In the genomic region with DNA sequence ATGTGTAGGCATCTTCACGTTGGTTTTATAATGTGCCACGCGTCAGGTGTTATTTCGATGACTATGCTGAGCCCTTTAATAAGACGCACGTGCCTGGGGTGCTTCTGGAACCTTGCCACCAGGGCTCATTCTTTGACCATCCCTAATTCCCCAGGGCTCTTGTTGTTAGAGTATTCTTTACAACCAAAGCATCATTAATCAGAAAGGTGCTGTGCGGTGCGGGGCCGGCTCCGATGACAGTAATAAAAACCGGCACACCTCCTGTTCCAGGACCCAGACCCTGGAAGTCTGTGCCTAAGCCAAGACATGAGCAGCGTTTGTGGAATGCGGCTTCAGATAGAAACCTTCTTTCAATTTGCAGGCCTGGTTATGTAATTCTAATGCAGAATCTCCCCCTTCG, we compare ENCODE assay signal across 12 cellular contexts. TPM values are rescaled to one million over a fixed set of nuclear protein-coding genes. Genes with fewer than 3 reads are reported as not detected.
DNase-seq lines count a peak whose midpoint lies in the region; ATAC-seq and TF ChIP-seq lines count a peak whose summit lies in the region.
"Had no signal": no experiment of that assay in that cellular context is flagged by ENCODE, and none has a peak within 500 bp of the region (broad histone marks: within the 10 kb centered on the region; RNA-seq: fewer than 3 reads in every experiment).

No MANE protein-coding gene starts in this region.

- H3K27me3 ChIP-seq in SK-N-SH (ENCODE audit: insufficient read depth), result no peaks in the 10 kb centered on the region
- no peaks in the 10 kb centered on the region for H3K27me3 ChIP-seq in mammary epithelial cell (ENCODE audit: insufficient read depth, low read length)

- CTCF ChIA-PET in SK-N-SH (lab: Yijun Ruan, JAX), result no interaction called here
- CTCF ChIA-PET in mammary epithelial cell (lab: Charles Lee; ENCODE audit: low non-redundant PET), result no interaction called here

- H3K4me1 ChIP-seq in SK-N-SH (ENCODE audit: control insufficient read depth in 1 of 2, insufficient read depth in 2 of 2, low read depth in 1 of 2, low read length in 1 of 2), result peaks cover 0 to 4% of the 10 kb centered on the region in 2 experiments; a peak in 1 of 4 replicates
- H3K4me1 ChIP-seq in mammary epithelial cell (ENCODE audit: insufficient read depth, low read length), result peaks cover 7% of the 10 kb centered on the region

- TF ChIP-seq CTCF in SK-N-SH (IDR thresholded peaks at IDR 0.05) (no peak), mammary epithelial cell (conservative IDR thresholded peaks at IDR 0.05 in 1 of 2, IDR thresholded peaks at IDR 0.05 in 1 of 2; ENCODE audit: extremely low read depth in 1 of 2, insufficient read depth in 1 of 2, low read depth in 1 of 2, low read length in 2 of 2) (no peak), type B pancreatic cell (conservative IDR thresholded peaks at IDR 0.05) (no peak)

- in situ Hi-C loops in mammary epithelial cell (cut with MboI; ENCODE audit: low sequenced_read_pairs in 2 of 2), result no loop called here

- H3K27ac ChIP-seq in SK-N-SH (ENCODE audit: low read depth in 2 of 2, low read length in 1 of 2) (no peak overlapping the region), mammary epithelial cell (ENCODE audit: insufficient read depth, low read depth, low read length) (no peak overlapping the region), caudate nucleus (ENCODE audit: low read depth, low read length) (no peak overlapping the region)

- H3K27ac Mint-ChIP-seq in type B pancreatic cell, result peak overlapping the region; percentile 55
- H3K27ac Mint-ChIP-seq: activated naive CD4-positive, alpha-beta T cell treated with anti-CD3 and anti-CD28 coated beads, Interleukin-2, amount 50 U/mL, for 72 hours had no signal

- H3K4me3 Mint-ChIP-seq in type B pancreatic cell, result no peak overlapping the region

- dilution Hi-C loops in mammary epithelial cell (cut with HindIII; ENCODE audit: low sequenced_read_pairs), result no loop called here

- H3K79me2 ChIP-seq in SK-N-SH (ENCODE audit: insufficient read depth) (no peaks in the 10 kb centered on the region), mammary epithelial cell (ENCODE audit: insufficient read depth, low read length) (no peaks in the 10 kb centered on the region)

- no peak for TF ChIP-seq RAD21 in SK-N-SH (IDR thresholded peaks at IDR 0.05; ENCODE audit: low read length)

- H3K4me2 ChIP-seq in SK-N-SH (no peak overlapping the region), mammary epithelial cell (ENCODE audit: insufficient read depth, low read depth, low read length) (peak overlapping the region; percentile 61)

- intact Hi-C loops in mammary epithelial cell (cut with micrococcal nuclease), result no loop called here

- H3K4me1 Mint-ChIP-seq in type B pancreatic cell (ENCODE audit: unreplicated experiment), result peaks cover 12% of the 10 kb centered on the region

- no peak overlapping the region for H3K4me3 ChIP-seq in SK-N-SH (ENCODE audit: low read depth in 2 of 2, low read length in 1 of 2)
- no peak overlapping the region for H3K4me3 ChIP-seq in mammary epithelial cell (replicated peaks in 1 of 3; ENCODE audit: insufficient read depth in 1 of 3, low read depth in 2 of 3, low read length in 3 of 3)

- H3K9me3 Mint-ChIP-seq in type B pancreatic cell, result no peaks in the 10 kb centered on the region

- H3K36me3 ChIP-seq in SK-N-SH (replicated peaks in 1 of 2; ENCODE audit: control insufficient read depth in 1 of 2, insufficient read depth in 2 of 2, low read length in 1 of 2) (no peaks in the 10 kb centered on the region), mammary epithelial cell (ENCODE audit: insufficient read depth, low read length) (no peaks in the 10 kb centered on the region)

- H3F3A ChIP-seq in SK-N-SH (replicated peaks; ENCODE audit: insufficient read depth), result no peaks in the 10 kb centered on the region

- ATAC-seq in SK-N-SH treated with all-trans-retinoic acid at 6 μM for 48 hours (peak; percentile 64), GM18498 (IDR thresholded peaks at IDR 0.05; ENCODE audit: unreplicated experiment) (no peak), HG02973 (IDR thresholded peaks at IDR 0.05; ENCODE audit: unreplicated experiment) (no peak)
- ATAC-seq: activated naive CD4-positive, alpha-beta T cell treated with anti-CD3 and anti-CD28 coated beads, Interleukin-2, amount 50 U/mL, for 72 hours had no signal

- DNase-seq in SK-N-SH, result no peak
- peak; percentile 15 for DNase-seq in mammary epithelial cell
- peak; percentile 67 for DNase-seq in kidney tubule cell (ENCODE audit: low spot score)
- DNase-seq in type B pancreatic cell (ENCODE audit: extremely low spot score, unreplicated experiment), result no peak
- no peak for DNase-seq in caudate nucleus (lab: John Stamatoyannopoulos, UW)
- DNase-seq: GF-D8, midbrain, small intestine had no signal

- 75% methylated on average over 14 of the region's 14 CpGs for WGBS in SK-N-SH (ENCODE audit: low lambda C conversion rate)
- whole genome bisulfite sequencing in mammary epithelial cell (ENCODE audit: low coverage, missing lambda C conversion rate), result 2% methylated on average over 13 of the region's 14 CpGs

- POLR2A ChIA-PET in SK-N-SH (lab: Yijun Ruan, JAX), result no interaction called here

- no peak overlapping the region for H2AFZ ChIP-seq in SK-N-SH (ENCODE audit: low read depth)
- no peak overlapping the region for H2AFZ ChIP-seq in mammary epithelial cell (ENCODE audit: low read depth, low read length)

- H3K36me3 Mint-ChIP-seq in type B pancreatic cell, result peaks cover 5% of the 10 kb centered on the region

- H3K27me3 Mint-ChIP-seq in type B pancreatic cell, result no peaks in the 10 kb centered on the region

- TF ChIP-seq EP300 in SK-N-SH (IDR thresholded peaks at IDR 0.05; ENCODE audit: borderline replicate concordance in 1 of 2, low read depth in 1 of 2, low read length in 1 of 2), result no peak

- no peak overlapping the region for H3K9ac ChIP-seq in SK-N-SH
- no peak overlapping the region for H3K9ac ChIP-seq in mammary epithelial cell (ENCODE audit: insufficient read depth, low read length)

- H3K9me3 ChIP-seq in SK-N-SH, result no peaks in the 10 kb centered on the region
- H3K9me3 ChIP-seq in mammary epithelial cell (replicated peaks; ENCODE audit: insufficient read depth, low read length), result no peaks in the 10 kb centered on the region

- no TSS peak for BruUV-seq in mammary epithelial cell (replicated peaks; lab: Mats Ljungman, UMichigan)

- H3K9me2 ChIP-seq in SK-N-SH, result no peaks in the 10 kb centered on the region

- H4K20me1 ChIP-seq in SK-N-SH (ENCODE audit: insufficient read depth), result no peaks in the 10 kb centered on the region
- H4K20me1 ChIP-seq in mammary epithelial cell (ENCODE audit: insufficient read depth, low read length), result no peaks in the 10 kb centered on the region

TF ChIP-seq in SK-N-SH treated with all-trans-retinoic acid at 6 μM for 48 hours, 23 proteins besides CTCF, POLR2A, EP300 and RAD21 (continues in another document):
- TF ChIP-seq ZC3H10 (CRISPR knock-in tag; IDR thresholded peaks at IDR 0.05), result no peak
- TF ChIP-seq ZFP3 (CRISPR knock-in tag; IDR thresholded peaks at IDR 0.05), result no peak
- no peak for TF ChIP-seq CSDC2 (CRISPR knock-in tag; IDR thresholded peaks at IDR 0.05)
- no peak for TF ChIP-seq TCF4 (CRISPR knock-in tag; IDR thresholded peaks at IDR 0.05; ENCODE audit: borderline replicate concordance)
- no peak for TF ChIP-seq ISL1 (CRISPR knock-in tag; IDR thresholded peaks at IDR 0.05)
- no peak for TF ChIP-seq BACH2 (CRISPR knock-in tag; IDR thresholded peaks at IDR 0.05; ENCODE audit: borderline replicate concordance)
- no peak for TF ChIP-seq ESRRG (CRISPR knock-in tag; IDR thresholded peaks at IDR 0.05)
- TF ChIP-seq ZFP30 (CRISPR knock-in tag; IDR thresholded peaks at IDR 0.05), result no peak

TF ChIP-seq in SK-N-SH, 30 proteins besides CTCF, POLR2A, EP300 and RAD21 (continues in another document):
- TF ChIP-seq POLR2AphosphoS5 (IDR thresholded peaks at IDR 0.05; ENCODE audit: low read depth, low read length) (no peak), EZH2phosphoT487 (IDR thresholded peaks at IDR 0.05; ENCODE audit: borderline replicate concordance, low read depth) (no peak), FOXJ3 (CRISPR knock-in tag; IDR thresholded peaks at IDR 0.05) (no peak), GATA2 (CRISPR knock-in tag; IDR thresholded peaks at IDR 0.05) (no peak), REST (IDR thresholded peaks at IDR 0.05; ENCODE audit: low read depth, low read length) (no peak), MEF2A (IDR thresholded peaks at IDR 0.05; ENCODE audit: borderline replicate concordance, low read depth) (no peak), YY1 (IDR thresholded peaks at IDR 0.05; ENCODE audit: low read depth) (no peak)

RNA-seq across cellular contexts. Expression of gene MGMT, which starts 58.4 kb away (rescaled TPM):
- polyA plus RNA-seq in SK-N-SH (2012; rRNA removed), result 8.7 and 10.8 TPM in 2 replicates
- 6.2 and 7.8 TPM in 2 replicates for polyA plus RNA-seq in SK-N-SH (2012; cell fraction: cytosol; rRNA removed)
- 6.5 and 10.0 TPM in 2 replicates for polyA plus RNA-seq in SK-N-SH (2012; cell fraction: nucleus; rRNA removed)
- 10 to 100 TPM; 11.2 to 22.2 TPM for total RNA-seq in mammary epithelial cell
- 23.0 TPM for polyA plus RNA-seq in mammary epithelial cell
- 6.8 TPM for polyA minus RNA-seq in mammary epithelial cell
- total RNA-seq in type B pancreatic cell (ENCODE audit: low replicate concordance), result 13.5 and 18.8 TPM in 2 replicates

Comparison
In these comparisons a context has a peak if more than half of its experiments do, and no peak if none do; other contexts are left out.
1. DNase-seq: peak in mammary epithelial cell (single experiment) and kidney tubule cell (single experiment); none in SK-N-SH (single experiment), type B pancreatic cell (single experiment) and caudate nucleus (0 of 61).